ENCODE assay signal across 33 cellular contexts in the genomic region with DNA sequence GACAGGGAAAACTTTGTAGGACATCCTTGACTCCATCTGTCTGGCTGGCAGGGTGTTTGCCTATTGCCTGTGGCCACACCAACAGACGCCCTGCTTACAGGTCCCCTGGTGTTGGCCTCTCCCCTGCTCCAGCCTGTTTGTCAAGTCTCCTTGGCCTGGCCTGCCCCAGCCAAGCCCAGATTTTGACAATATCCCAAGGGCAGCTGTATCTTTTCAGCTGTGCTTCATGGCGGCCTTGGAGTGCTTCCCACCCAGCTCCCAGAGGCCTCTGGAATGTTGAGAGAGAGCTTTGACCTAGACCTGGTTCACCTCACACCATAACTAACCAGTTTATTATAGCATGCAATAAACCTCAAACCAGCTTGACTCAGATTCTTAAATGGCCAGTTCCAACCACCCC.
"Had no signal": no experiment of that assay in that cellular context is flagged by ENCODE, and none has a peak within 500 bp of the region (broad histone marks: within the 10 kb centered on the region; RNA-seq: fewer than 3 reads in every experiment).

No MANE protein-coding gene starts in this region.

- H3K27ac ChIP-seq: brain microvascular endothelial cell, Peyer's patch, SJSA1 had no signal

- H3K9me3 ChIP-seq: Peyer's patch, SJSA1, SK-N-SH had no signal

- H3K4me3 ChIP-seq: K562, Peyer's patch, SJSA1 had no signal

- H3K36me3 ChIP-seq: brain microvascular endothelial cell, Peyer's patch, SJSA1 had no signal

- ATAC-seq: activated CD4-positive, alpha-beta T cell treated with anti-CD3 and anti-CD28 coated beads for 36 hours; activated CD4-positive, CD25-positive, alpha-beta regulatory T cell treated with anti-CD3 and anti-CD28 coated beads, Interleukin-2, amount 50 U/mL, for 24 hours; activated T-helper 17 cell treated with anti-CD3 and anti-CD28 coated beads, Interleukin-2, amount 50 U/mL, for 72 hours; K562; PC-3; WTC11 had no signal

- DNase-seq: activated CD4-positive, alpha-beta T cell treated with anti-CD3 and anti-CD28 coated beads for 36 hours; activated CD4-positive, alpha-beta T cell treated with anti-CD3 and anti-CD28 coated beads, Interleukin-2, amount 10 ng/mL, durations not matched to agents 7 days and 5 days; activated CD4-positive, alpha-beta T cell treated with anti-CD3 and anti-CD28 coated beads, Interleukin-2, amount 50 U/mL, for 48 hours; activated CD8-positive, alpha-beta memory T cell treated with anti-CD3 and anti-CD28 coated beads, Interleukin-2, amount 50 U/mL, for 4 hours; activated effector memory CD4-positive, alpha-beta T cell treated with anti-CD3 and anti-CD28 coated beads, Interleukin-2, amount 50 U/mL, for 16 hours; activated naive CD4-positive, alpha-beta T cell; activated naive CD4-positive, alpha-beta T cell treated with anti-CD3 and anti-CD28 coated beads, Interleukin-2, amount 50 U/mL, for 16 hours; activated naive CD8-positive, alpha-beta T cell treated with anti-CD3 and anti-CD28 coated beads for 36 hours; activated T-cell treated with anti-CD3 and anti-CD28 coated beads, Interleukin-2, amount 50 U/mL, for 48 hours; amygdala; brain microvascular endothelial cell; central memory CD4-positive, alpha-beta T cell; NCI-H1092 treated with DMSO at 0.1 percent for 48 hours; NCI-H1417; NCI-H146; NCI-H187; NCI-H2029 treated with DMSO at 0.1 percent for 48 hours; NCI-H2107; NCI-H2171; NCI-H510A; NCI-H526; NCI-H748 treated with DMSO at 0.1 percent for 48 hours; NK-92 treated with Interleukin-12 subunit alpha and Interleukin-12 subunit beta, amount 100 ng/mL, for 24 hours; PC-3; Peyer's patch; RPMI8226; SHP77 treated with DMSO at 0.1 percent for 48 hours; SK-N-SH had no signal

- H3K4me1 ChIP-seq: Peyer's patch, SJSA1 had no signal

- H3K27me3 ChIP-seq: brain microvascular endothelial cell, Peyer's patch, SJSA1 had no signal
